Comparison of ENCODE assay signal across 16 cellular contexts in genomic region chr2:226788881-226789485, GRCh38. TPM values are rescaled to one million over a fixed set of nuclear protein-coding genes. Genes with fewer than 3 reads are reported as not detected.
DNase-seq lines count a peak whose midpoint lies in the region; ATAC-seq and TF ChIP-seq lines count a peak whose summit lies in the region.
"Had no signal": no experiment of that assay in that cellular context is flagged by ENCODE, and none has a peak within 500 bp of the region (broad histone marks: within the 10 kb centered on the region; RNA-seq: fewer than 3 reads in every experiment).

No MANE protein-coding gene starts in this region.

- peaks cover 53% of the 10 kb centered on the region for H3K36me3 ChIP-seq in PC-9 (ENCODE audit: low read depth)
- no peaks in the 10 kb centered on the region for H3K36me3 ChIP-seq in esophagus squamous epithelium
- H3K36me3 ChIP-seq in prostate gland: no peaks in the 10 kb centered on the region

- POLR2A ChIA-PET in PC-9 (lab: Charles Lee; ENCODE audit: unreplicated experiment): interaction anchor here (0.7 kb wide), 2 partner anchors 12 to 47 kb away, joined by 4 to 8 read pairs; no protein-coding TSS in a partner anchor

- WGBS in esophagus squamous epithelium, 2 donors: 57% methylated on average over 3 of the region's 3 CpGs
- 37% methylated on average over 3 of the region's 3 CpGs for WGBS in prostate gland

- ATAC-seq in GM18861 (IDR thresholded peaks at IDR 0.05; ENCODE audit: unreplicated experiment) (no peak), HG03565 (IDR thresholded peaks at IDR 0.05; ENCODE audit: unreplicated experiment) (no peak)
- ATAC-seq: activated T-helper 17 cell treated with anti-CD3 and anti-CD28 coated beads, Interleukin-2, amount 50 U/mL, for 72 hours; stimulated activated effector memory CD8-positive, alpha-beta T cell treated with anti-CD3 and anti-CD28 coated beads, Interleukin-12 subunit alpha, Interleukin-12 subunit beta, amount 100 ng/mL, for 72 hours had no signal

- intact Hi-C loops in Calu3 (cut with micrococcal nuclease; ENCODE audit: unreplicated experiment) (no loop called here), PC-9 (cut with micrococcal nuclease; ENCODE audit: unreplicated experiment) (no loop called here), esophagus squamous epithelium (cut with DNase I) (no loop called here), prostate gland (cut with DNase I) (no loop called here)

- H3K9me3 Mint-ChIP-seq in Calu3 (ENCODE audit: low read depth, unreplicated experiment): no peaks in the 10 kb centered on the region
- H3K9me3 Mint-ChIP-seq: activated T-helper 17 cell treated with anti-CD3 and anti-CD28 coated beads, Interleukin-2, amount 50 U/mL, for 72 hours; stimulated activated effector memory CD8-positive, alpha-beta T cell treated with anti-CD3 and anti-CD28 coated beads, Interleukin-12 subunit alpha, Interleukin-12 subunit beta, amount 100 ng/mL, for 72 hours had no signal

- H3K27ac ChIP-seq in PC-9: no peak overlapping the region
- H3K27ac ChIP-seq in esophagus squamous epithelium: peak overlapping the region in 3 of 4 donors; percentile 53 to 97 (median 96)
- H3K27ac ChIP-seq in prostate gland: peak overlapping the region; percentile 4 to 13
- H3K27ac ChIP-seq: BLaER1 treated with 17β-estradiol and CSF1 and Interleukin-3, amounts not matched to agents 10 nM and 100 nM had no signal

- 0 out of 2 replicates have a peak, but pooled peaks cover 7% of the 10 kb centered on the region for H4K20me1 ChIP-seq in PC-9 (ENCODE audit: insufficient read depth)
- H4K20me1 ChIP-seq: BLaER1 treated with 17β-estradiol and CSF1 and Interleukin-3, amounts not matched to agents 10 nM and 100 nM had no signal

- peak overlapping the region; percentile 35 for H3K27ac Mint-ChIP-seq in Calu3 (ENCODE audit: unreplicated experiment)
- H3K27ac Mint-ChIP-seq: activated T-helper 17 cell treated with anti-CD3 and anti-CD28 coated beads, Interleukin-2, amount 50 U/mL, for 72 hours; stimulated activated effector memory CD8-positive, alpha-beta T cell treated with anti-CD3 and anti-CD28 coated beads, Interleukin-12 subunit alpha, Interleukin-12 subunit beta, amount 100 ng/mL, for 72 hours had no signal

- H3K79me2 ChIP-seq in PC-9 (ENCODE audit: low read depth): peaks cover 91% of the 10 kb centered on the region

- no peak for DNase-seq in Calu3
- DNase-seq in PC-9: no peak
- no peak for DNase-seq in esophagus squamous epithelium (lab: John Stamatoyannopoulos, UW)
- no peak for DNase-seq in prostate gland (ENCODE audit: low spot score)
- DNase-seq in NCI-H748 treated with DMSO at 0.1 percent for 48 hours (lab: John Stamatoyannopoulos, UW): no peak
- no peak for DNase-seq in epidermal melanocyte (ENCODE audit: insufficient read length, low spot score)
- DNase-seq: activated CD4-positive, alpha-beta T cell treated with anti-CD3 and anti-CD28 coated beads, Interleukin-2, amount 50 U/mL, for 4 hours; mesendoderm; NCI-H1417; NCI-H446 treated with DMSO at 0.1 percent for 48 hours; stimulated activated CD4-positive, alpha-beta T cell treated with anti-CD3 and anti-CD28 coated beads, Interleukin-4, amount 100 ng/mL, for 24 hours had no signal

- 0 out of 2 replicates have a peak overlapping the region, but pooled peaks have one; percentile 5 for H3K4me2 ChIP-seq in PC-9
- H3K4me2 ChIP-seq: BLaER1 treated with 17β-estradiol and CSF1 and Interleukin-3, amounts not matched to agents 10 nM and 100 nM had no signal

- H3K27me3 ChIP-seq in PC-9 (ENCODE audit: insufficient read depth, low read depth) (no peaks in the 10 kb centered on the region), esophagus squamous epithelium (no peaks in the 10 kb centered on the region), prostate gland (replicated peaks; ENCODE audit: insufficient read depth) (no peaks in the 10 kb centered on the region)

- H3K27me3 Mint-ChIP-seq in Calu3 (ENCODE audit: unreplicated experiment): no peaks in the 10 kb centered on the region
- H3K27me3 Mint-ChIP-seq: activated T-helper 17 cell treated with anti-CD3 and anti-CD28 coated beads, Interleukin-2, amount 50 U/mL, for 72 hours had no signal

- no peak overlapping the region for H2AFZ ChIP-seq in PC-9

- TF ChIP-seq POLR2A in esophagus squamous epithelium (IDR thresholded peaks at IDR 0.05) (no peak), prostate gland (IDR thresholded peaks at IDR 0.05) (no peak)

- TF ChIP-seq CTCF in Calu3 (IDR thresholded peaks at IDR 0.05; ENCODE audit: unreplicated experiment): no peak
- TF ChIP-seq CTCF in PC-9 (conservative IDR thresholded peaks at IDR 0.05): no peak
- no peak for TF ChIP-seq CTCF in esophagus squamous epithelium (IDR thresholded peaks at IDR 0.05)
- TF ChIP-seq CTCF in prostate gland (IDR thresholded peaks at IDR 0.05): no peak

- peaks cover 37% of the 10 kb centered on the region for H3K4me1 Mint-ChIP-seq in Calu3 (ENCODE audit: low read depth, unreplicated experiment)

- H3K4me3 Mint-ChIP-seq in Calu3 (ENCODE audit: low read depth, unreplicated experiment): no peak overlapping the region
- H3K4me3 Mint-ChIP-seq: activated T-helper 17 cell treated with anti-CD3 and anti-CD28 coated beads, Interleukin-2, amount 50 U/mL, for 72 hours; stimulated activated effector memory CD8-positive, alpha-beta T cell treated with anti-CD3 and anti-CD28 coated beads, Interleukin-12 subunit alpha, Interleukin-12 subunit beta, amount 100 ng/mL, for 72 hours had no signal

- no TSS peak for BruUV-seq in Calu3 (replicated peaks; lab: Mats Ljungman, UMichigan)
- no TSS peak for BruUV-seq in PC-9 (replicated peaks; lab: Mats Ljungman, UMichigan)

- peaks cover 27% of the 10 kb centered on the region for H3F3A ChIP-seq in PC-9 (ENCODE audit: insufficient read depth, low read depth)

- CTCF ChIA-PET in Calu3 (lab: Charles Lee) (no interaction called here), PC-9 (lab: Charles Lee) (interaction anchor here (0.6 kb wide), 1 partner anchor 365 kb away, joined by 9 read pairs; no protein-coding TSS in a partner anchor)

- H3K4me1 ChIP-seq in PC-9 (replicated peaks; ENCODE audit: insufficient read depth): peaks cover 26% of the 10 kb centered on the region
- peaks cover 8 to 50% (median 11%) of the 10 kb centered on the region in 3 donors for H3K4me1 ChIP-seq in esophagus squamous epithelium
- no peaks in the 10 kb centered on the region for H3K4me1 ChIP-seq in prostate gland (replicated peaks)

- H3K36me3 Mint-ChIP-seq in Calu3 (ENCODE audit: insufficient read depth, unreplicated experiment): peaks cover 28% of the 10 kb centered on the region

- H3K9me3 ChIP-seq in PC-9 (ENCODE audit: insufficient read depth, low read depth) (no peaks in the 10 kb centered on the region), esophagus squamous epithelium (no peaks in the 10 kb centered on the region), prostate gland (no peaks in the 10 kb centered on the region)

- H3K4me3 ChIP-seq in PC-9: no peak overlapping the region
- H3K4me3 ChIP-seq in esophagus squamous epithelium: no peak overlapping the region
- H3K4me3 ChIP-seq in prostate gland: no peak overlapping the region
- H3K4me3 ChIP-seq: BLaER1 treated with 17β-estradiol and CSF1 and Interleukin-3, amounts not matched to agents 10 nM and 100 nM had no signal

- no peaks in the 10 kb centered on the region for H3K9me2 ChIP-seq in PC-9 (ENCODE audit: insufficient read depth)

RNA-seq across cellular contexts. Expression of gene IRS1, which starts 10.6 kb away (rescaled TPM):
- 29.7 and 34.4 TPM in 2 replicates for total RNA-seq in Calu3 (2022)
- 26.2 and 28.6 TPM in 2 replicates for total RNA-seq in PC-9 (2021)
- total RNA-seq in esophagus squamous epithelium: 10 to 100 TPM in 3 of 4 donors, 1 to 10 TPM in 1; 3.5 to 20.5 (median 14.2) TPM
- total RNA-seq in prostate gland: 10 to 100 TPM; 37.6 to 40.6 TPM

RNA-seq across cellular contexts. Expression of gene RHBDD1, which starts 46.9 kb away (rescaled TPM):
- total RNA-seq in Calu3 (2022): 28.7 and 32.8 TPM in 2 replicates
- 22.3 and 23.2 TPM in 2 replicates for total RNA-seq in PC-9 (2021)
- 10 to 100 TPM in 2 of 4 donors, 1 to 10 TPM in 2; 6.8 to 14.4 (median 10.3) TPM for total RNA-seq in esophagus squamous epithelium
- 10 to 100 TPM; 16.5 to 33.5 TPM for total RNA-seq in prostate gland
